In genomic region chr11:114291847-114292680, GRCh38 we compare ENCODE assay signal across 14 cellular contexts. TPM values are rescaled to one million over a fixed set of nuclear protein-coding genes. Genes with fewer than 3 reads are reported as not detected.
DNase-seq lines count a peak whose midpoint lies in the region; ATAC-seq and TF ChIP-seq lines count a peak whose summit lies in the region.
"Had no signal": no experiment of that assay in that cellular context is flagged by ENCODE, and none has a peak within 500 bp of the region (broad histone marks: within the 10 kb centered on the region; RNA-seq: fewer than 3 reads in every experiment).

No MANE protein-coding gene starts in this region.

- no peak for TF ChIP-seq CTCF in choroid plexus epithelial cell (conservative IDR thresholded peaks at IDR 0.05; ENCODE audit: low read depth, low read length)

- DNase-seq in right cardiac atrium: no peak
- DNase-seq in left cardiac atrium: no peak
- peak; percentile 94 for DNase-seq in choroid plexus epithelial cell (ENCODE audit: low read depth)
- DNase-seq in GF-D8 (lab: John Stamatoyannopoulos, UW): no peak
- no peak for DNase-seq in NAMALWA (ENCODE audit: low spot score)
- no peak for DNase-seq in DMS79 (lab: John Stamatoyannopoulos, UW)
- DNase-seq: activated naive CD4-positive, alpha-beta T cell treated with anti-CD3 and anti-CD28 coated beads, Interleukin-2, amount 50 U/mL, for 16 hours; CD4-positive, CD25-positive, alpha-beta regulatory T cell; hypothalamus; NCI-H526 treated with DMSO at 0.1 percent for 48 hours; stimulated activated CD4-positive, alpha-beta T cell treated with anti-CD3 and anti-CD28 coated beads, Interleukin-15, amount 100 ng/mL, for 24 hours had no signal

- H3K4me3 ChIP-seq in right cardiac atrium (ENCODE audit: low read length) (peak overlapping the region; percentile 34), choroid plexus epithelial cell (ENCODE audit: low read depth, low read length) (peak overlapping the region; percentile 6), mucosa of stomach (ENCODE audit: low read length) (peak overlapping the region; percentile 7)

- H3K4me1 ChIP-seq in right cardiac atrium (ENCODE audit: control insufficient read depth, insufficient read depth, low read length) (peaks cover 6% of the 10 kb centered on the region), mucosa of stomach (ENCODE audit: control insufficient read depth, insufficient read depth, low read length) (peaks cover 20% of the 10 kb centered on the region)

- H3K9me3 ChIP-seq in right cardiac atrium (ENCODE audit: control insufficient read depth, low read length) (no peaks in the 10 kb centered on the region), mucosa of stomach (ENCODE audit: control insufficient read depth, low read length) (no peaks in the 10 kb centered on the region)
- H3K9me3 ChIP-seq: tibial nerve had no signal

- 23% methylated on average over 4 of the region's 4 CpGs for WGBS in right cardiac atrium

- intact Hi-C loops in right cardiac atrium (cut with DNase I) (no loop called here), left cardiac atrium (cut with DNase I) (no loop called here)

- ATAC-seq in right cardiac atrium: no peak
- no peak for ATAC-seq in left cardiac atrium
- no peak for ATAC-seq in GM19023 (IDR thresholded peaks at IDR 0.05; ENCODE audit: unreplicated experiment)

- no peaks in the 10 kb centered on the region for H3K36me3 ChIP-seq in mucosa of stomach (ENCODE audit: control insufficient read depth, insufficient read depth, low read length)
- H3K36me3 ChIP-seq: tibial nerve had no signal

- H3K27me3 ChIP-seq in right cardiac atrium (ENCODE audit: control insufficient read depth, insufficient read depth) (no peaks in the 10 kb centered on the region), mucosa of stomach (ENCODE audit: control insufficient read depth, insufficient read depth, low read length) (no peaks in the 10 kb centered on the region)
- H3K27me3 ChIP-seq: tibial nerve had no signal

- H3K9ac ChIP-seq in mucosa of stomach (ENCODE audit: low read length): no peak overlapping the region

- H3K27ac ChIP-seq in right cardiac atrium (ENCODE audit: low read length): no peak overlapping the region

RNA-seq across cellular contexts. Expression of gene NNMT, which starts 4.1 kb away (rescaled TPM):
- total RNA-seq in right cardiac atrium (100 to 1,000 TPM in 1 of 4 donors, 10 to 100 TPM in 3; 16.8 to 183 (median 50.8) TPM), left cardiac atrium (100 to 1,000 TPM; 119 to 298 TPM)
- 56.9 TPM for polyA plus RNA-seq in right cardiac atrium
- total RNA-seq: CD4-positive, CD25-positive, alpha-beta regulatory T cell had no signal
- polyA plus RNA-seq: CD4-positive, CD25-positive, alpha-beta regulatory T cell had no signal
